Comparison of ENCODE assay signal across 15 cellular contexts in the genomic region with DNA sequence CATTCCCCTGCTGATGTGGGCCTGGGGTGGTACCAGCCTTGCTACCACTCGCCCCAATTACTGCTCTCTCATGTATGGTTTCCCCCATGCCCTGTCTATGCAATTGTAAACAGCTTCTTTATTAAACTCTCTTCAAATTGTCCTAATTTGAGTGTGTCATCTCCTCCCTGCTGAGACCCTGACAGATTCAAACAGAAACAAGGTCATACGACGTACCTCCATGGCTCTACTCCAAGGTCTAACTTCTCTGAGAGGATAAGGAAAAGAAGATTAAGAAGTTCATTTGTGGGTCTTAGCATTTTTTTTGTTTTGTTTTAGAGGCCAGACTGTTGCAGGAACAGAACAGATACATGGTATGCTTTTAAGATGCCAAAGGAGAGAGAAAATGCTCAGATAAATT.
"Had no signal": no experiment of that assay in that cellular context is flagged by ENCODE, and none has a peak within 500 bp of the region (broad histone marks: within the 10 kb centered on the region; RNA-seq: fewer than 3 reads in every experiment).

No MANE protein-coding gene starts in this region.

- FAIRE-seq: keratinocyte had no signal

- DNase-seq: activated naive CD4-positive, alpha-beta T cell treated with anti-CD3 and anti-CD28 coated beads, Interleukin-2, amount 50 U/mL, for 16 hours; activated T-cell treated with anti-CD3 and anti-CD28 coated beads, Interleukin-2, amount 50 U/mL, for 1 hour; brain microvascular endothelial cell; effector CD4-positive, alpha-beta T cell; naive thymus-derived CD4-positive, alpha-beta T cell; right lobe of liver; spleen; stimulated activated CD4-positive, alpha-beta T cell treated with anti-CD3 and anti-CD28 coated beads, Interleukin-2, amount 100 ng/mL, for 24 hours; stimulated activated naive CD4-positive, alpha-beta T cell; T-helper 2 cell; upper lobe of right lung had no signal

- H3K27ac ChIP-seq: brain microvascular endothelial cell, right lobe of liver, spleen, suprapubic skin, upper lobe of right lung had no signal

- H3K27me3 ChIP-seq: brain microvascular endothelial cell, right lobe of liver, spleen, suprapubic skin, upper lobe of right lung had no signal

- H3K9me3 ChIP-seq: right lobe of liver, suprapubic skin, upper lobe of right lung had no signal

- H3K4me1 ChIP-seq: right lobe of liver, upper lobe of right lung had no signal

- H3K4me3 ChIP-seq: lung, right lobe of liver, spleen, suprapubic skin, upper lobe of right lung had no signal

- ATAC-seq: activated CD4-positive, CD25-positive, alpha-beta regulatory T cell treated with anti-CD3 and anti-CD28 coated beads, Interleukin-2, amount 50 U/mL, for 24 hours; naive thymus-derived CD4-positive, alpha-beta T cell; right lobe of liver; upper lobe of right lung had no signal

- H3K36me3 ChIP-seq: right lobe of liver, upper lobe of right lung had no signal
